ENCODE assay signal across 26 cellular contexts in genomic region chr2:46810195-46810594, GRCh38.
"Had no signal": no experiment of that assay in that cellular context is flagged by ENCODE, and none has a peak within 500 bp of the region (broad histone marks: within the 10 kb centered on the region; RNA-seq: fewer than 3 reads in every experiment).

No MANE protein-coding gene starts in this region.

- H3K4me1 Mint-ChIP-seq: natural killer cell had no signal

- ATAC-seq: effector memory CD8-positive, alpha-beta T cell; gastrocnemius medialis; left cardiac atrium; left lung; lower lobe of right lung; natural killer cell; sciatic nerve; stimulated activated naive CD8-positive, alpha-beta T cell treated with anti-CD3 and anti-CD28 coated beads, Interleukin-15, amount 100 ng/mL, for 72 hours; upper lobe of right lung had no signal

- H3K4me1 ChIP-seq: colonic mucosa, parathyroid adenoma had no signal

- H3K9me3 ChIP-seq: colonic mucosa, gastrocnemius medialis, left lung, lower lobe of right lung, neutrophil, right atrium auricular region, suprapubic skin, transverse colon, upper lobe of right lung, uterus had no signal

- H3K4me3 Mint-ChIP-seq: effector memory CD8-positive, alpha-beta T cell; natural killer cell; neural crest cell; stimulated activated naive CD8-positive, alpha-beta T cell treated with anti-CD3 and anti-CD28 coated beads, Interleukin-15, amount 100 ng/mL, for 72 hours had no signal

- H3K27ac ChIP-seq: colonic mucosa, gastrocnemius medialis, hepatocyte, left lung, lower lobe of right lung, neutrophil, parathyroid adenoma, right atrium auricular region, suprapubic skin, transverse colon, upper lobe of right lung, uterus had no signal

- H3K36me3 Mint-ChIP-seq: natural killer cell had no signal

- H3K27ac Mint-ChIP-seq: effector memory CD8-positive, alpha-beta T cell; natural killer cell; progenitor cell of endocrine pancreas; stimulated activated naive CD8-positive, alpha-beta T cell treated with anti-CD3 and anti-CD28 coated beads, Interleukin-15, amount 100 ng/mL, for 72 hours had no signal

- H3K36me3 ChIP-seq: colonic mucosa, gastrocnemius medialis, left lung, lower lobe of right lung, neutrophil, right atrium auricular region, suprapubic skin, transverse colon, upper lobe of right lung, uterus had no signal

- H3K9me3 Mint-ChIP-seq: effector memory CD8-positive, alpha-beta T cell; natural killer cell; neural crest cell; stimulated activated naive CD8-positive, alpha-beta T cell treated with anti-CD3 and anti-CD28 coated beads, Interleukin-15, amount 100 ng/mL, for 72 hours had no signal

- H3K27me3 Mint-ChIP-seq: progenitor cell of endocrine pancreas had no signal

- H3K4me3 ChIP-seq: colonic mucosa, gastrocnemius medialis, hepatocyte, left lung, lower lobe of right lung, right atrium auricular region, smooth muscle cell, suprapubic skin, transverse colon, upper lobe of right lung, uterus had no signal

- DNase-seq: colonic mucosa; effector memory CD8-positive, alpha-beta T cell; gastrocnemius medialis; head of caudate nucleus; left cardiac atrium; left lung; lower lobe of right lung; natural killer cell; stimulated activated CD4-positive, alpha-beta T cell treated with anti-CD3 and anti-CD28 coated beads, Interleukin-12 subunit alpha, Interleukin-12 subunit beta, amount 100 ng/mL, for 4 hours; stimulated activated CD4-positive, alpha-beta T cell treated with anti-CD3 and anti-CD28 coated beads, Interleukin-1b, Interleukin-23, amount 100 ng/mL, for 48 hours; stimulated activated CD4-positive, alpha-beta T cell treated with anti-CD3 and anti-CD28 coated beads, Interleukin-4, amount 100 ng/mL, for 1 hour; stimulated activated CD8-positive, alpha-beta memory T cell treated with anti-CD3 and anti-CD28 coated beads, Interleukin-4, amount 100 ng/mL, for 48 hours; stimulated activated naive CD4-positive, alpha-beta T cell; stimulated activated naive CD8-positive, alpha-beta T cell treated with anti-CD3 and anti-CD28 coated beads, Interleukin-15, amount 100 ng/mL, for 72 hours; transverse colon; upper lobe of right lung; uterus had no signal

- H3K27me3 ChIP-seq: colonic mucosa, gastrocnemius medialis, hepatocyte, left lung, right atrium auricular region, suprapubic skin, transverse colon, upper lobe of right lung, uterus had no signal
